Comparison of ENCODE assay signal across 8 cellular contexts in the genomic region with DNA sequence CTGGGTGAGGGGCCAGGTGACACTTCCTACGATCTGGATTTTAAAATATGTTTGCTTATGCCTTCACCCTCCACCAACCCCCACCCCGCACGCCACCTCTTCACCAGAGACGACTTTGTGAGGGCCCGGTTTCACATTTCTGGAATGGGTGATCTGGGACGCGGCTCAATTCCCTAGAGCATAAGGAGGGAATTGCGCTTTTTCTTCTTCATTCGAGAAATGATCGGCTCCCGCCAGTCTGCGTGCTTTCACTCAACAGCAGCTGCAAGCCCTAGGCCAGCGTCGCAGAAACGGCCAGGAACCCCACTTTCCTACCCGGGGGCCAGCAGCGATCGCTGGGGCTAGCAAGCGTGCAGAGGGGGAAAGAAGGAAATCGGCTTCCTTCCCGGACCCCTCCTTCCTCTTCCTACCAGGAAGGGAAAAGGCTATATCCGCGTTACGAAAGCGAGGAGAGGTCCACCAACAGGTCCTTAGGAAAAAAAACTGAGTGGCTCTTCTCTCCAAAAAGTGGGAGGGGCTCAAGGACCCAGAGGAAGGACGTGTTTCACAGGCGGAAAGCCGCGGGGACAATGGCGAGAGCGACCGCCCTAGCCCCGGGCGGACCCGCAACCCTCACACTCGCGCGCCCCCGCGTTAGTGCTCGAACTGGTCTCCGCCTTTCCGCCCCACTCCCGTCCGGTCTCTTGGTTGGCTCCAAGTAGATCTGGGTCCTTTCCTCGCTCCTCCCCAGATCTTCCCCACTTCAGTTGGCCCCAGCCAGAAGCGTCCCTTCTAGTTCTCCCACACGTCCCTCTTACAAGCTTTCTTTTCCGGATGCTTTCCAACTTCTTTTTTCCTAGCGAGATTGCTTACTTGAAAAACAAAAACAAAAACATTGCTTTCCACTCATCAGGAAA. TPM values are rescaled to one million over a fixed set of nuclear protein-coding genes. Genes with fewer than 3 reads are reported as not detected.
A peak's percentile ranks its signal among the peaks of the same experiment; 100 is the strongest.
DNase-seq lines count a peak whose midpoint lies in the region; ATAC-seq and TF ChIP-seq lines count a peak whose summit lies in the region.

No MANE protein-coding gene starts in this region.

- H3K9me3 Mint-ChIP-seq in dendritic cell treated with granulocyte-macrophage colony-stimulating factor and Interleukin-4, amounts not matched to agents 40 ng/mL and 50 ng/mL, for 4 days = no peaks in the 10 kb centered on the region

- H3K36me3 ChIP-seq in Peyer's patch (no peaks in the 10 kb centered on the region), spleen (peaks cover 0 to 13% (median 0%) of the 10 kb centered on the region in 6 donors)

- peak overlapping the region; percentile 30 for H3K27ac Mint-ChIP-seq in dendritic cell treated with granulocyte-macrophage colony-stimulating factor and Interleukin-4, amounts not matched to agents 40 ng/mL and 50 ng/mL, for 4 days

- H3K4me3 ChIP-seq in Peyer's patch (peak overlapping the region; percentile 45 to 71 (median 56)), spleen (peak overlapping the region; percentile 45 to 81 (median 60))

- peak overlapping the region; percentile 65 for H3K4me3 Mint-ChIP-seq in dendritic cell treated with granulocyte-macrophage colony-stimulating factor and Interleukin-4, amounts not matched to agents 40 ng/mL and 50 ng/mL, for 4 days

- TF ChIP-seq POLR2A in Peyer's patch (IDR thresholded peaks at IDR 0.05) = peak in 1 of 2 donors; percentile 28
- peak in 1 of 3 donors; percentile 47 for TF ChIP-seq POLR2A in spleen (IDR thresholded peaks at IDR 0.05)

- no peaks in the 10 kb centered on the region for H3K36me3 Mint-ChIP-seq in dendritic cell treated with granulocyte-macrophage colony-stimulating factor and Interleukin-4, amounts not matched to agents 40 ng/mL and 50 ng/mL, for 4 days (ENCODE audit: low read depth)

- DNase-seq in NCI-H82 (lab: John Stamatoyannopoulos, UW) = peak; percentile 14
- DNase-seq in NCI-H82 treated with DMSO at 0.1 percent for 48 hours (lab: John Stamatoyannopoulos, UW; ENCODE audit: unreplicated experiment) = no peak
- DNase-seq in Peyer's patch = peak; percentile 18 to 76 (median 59)
- DNase-seq in spleen = peak; percentile 87
- no peak for DNase-seq in NCI-H2029 treated with DMSO at 0.1 percent for 48 hours (lab: John Stamatoyannopoulos, UW)

- no peak for ATAC-seq in GM21825 (IDR thresholded peaks at IDR 0.05; ENCODE audit: unreplicated experiment)

- TF ChIP-seq CTCF in Peyer's patch (IDR thresholded peaks at IDR 0.05) (peak in 1 of 6 experiments; percentile 4), spleen (IDR thresholded peaks at IDR 0.05 in 8 of 11, conservative IDR thresholded peaks at IDR 0.05 in 3 of 11) (peak in 2 of 11 experiments; percentile 18 to 20)

- H3K4me1 Mint-ChIP-seq in dendritic cell treated with granulocyte-macrophage colony-stimulating factor and Interleukin-4, amounts not matched to agents 40 ng/mL and 50 ng/mL, for 4 days (ENCODE audit: low read depth) = peaks cover 44% of the 10 kb centered on the region

- WGBS in spleen, 5 donors = 1 to 3% (median 2%) methylated on average over 49 to 50 of the region's 50 CpGs

- H3K27me3 ChIP-seq in Peyer's patch (no peaks in the 10 kb centered on the region), layer of hippocampus (ENCODE audit: control insufficient read depth, insufficient read depth, low read length) (no peaks in the 10 kb centered on the region), spleen (replicated peaks in 1 of 7) (peaks cover 0 to 74% (median 38%) of the 10 kb centered on the region in 7 donors)

- intact Hi-C loops in dendritic cell treated with granulocyte-macrophage colony-stimulating factor and Interleukin-4, amounts not matched to agents 40 ng/mL and 50 ng/mL, for 4 days (cut with micrococcal nuclease) = loop anchor here (10.0 kb wide), 1 partner anchor 959 kb away; no protein-coding TSS in a partner anchor
- intact Hi-C loops in spleen (cut with DNase I; ENCODE audit: low total_unique reads) = loop anchor here (5.0 to 10.0 kb wide), 2 partner anchors 1491 to 1899 kb away; no protein-coding TSS in a partner anchor

- H3K9me3 ChIP-seq in Peyer's patch (no peaks in the 10 kb centered on the region), spleen (no peaks in the 10 kb centered on the region)

- peak overlapping the region; percentile 69 to 96 (median 82) for H3K27ac ChIP-seq in Peyer's patch
- H3K27ac ChIP-seq in layer of hippocampus (ENCODE audit: low read depth, low read length) = peak overlapping the region; percentile 95
- peak overlapping the region; percentile 74 to 93 (median 87) for H3K27ac ChIP-seq in spleen

- H3K4me1 ChIP-seq in Peyer's patch (peaks cover 0 to 6% (median 0%) of the 10 kb centered on the region in 4 donors), spleen (peaks cover 13 to 74% (median 54%) of the 10 kb centered on the region in 6 donors)

- peaks cover 62% of the 10 kb centered on the region for H3K27me3 Mint-ChIP-seq in dendritic cell treated with granulocyte-macrophage colony-stimulating factor and Interleukin-4, amounts not matched to agents 40 ng/mL and 50 ng/mL, for 4 days

RNA-seq across cellular contexts. Expression of gene ADAMTS1, which starts 1.1 kb away (rescaled TPM):
- 100 to 1,000 TPM in 1 of 4 donors, 10 to 100 TPM in 3; 11.0 to 150 (median 28.8) TPM for total RNA-seq in Peyer's patch
- total RNA-seq in spleen = 10 to 100 TPM; 15.9 to 71.6 (median 29.6) TPM
- 10 to 100 TPM in 1 of 3 donors, 1 to 10 TPM in 2; 2.3 to 11.2 (median 7.8) TPM for polyA plus RNA-seq in spleen

Comparison
In these comparisons a context has a peak if more than half of its experiments do, and no peak if none do; other contexts are left out.
1. DNase-seq: peak in NCI-H82 (single experiment), Peyer's patch (3 of 3) and spleen (single experiment); none in NCI-H82 treated with DMSO at 0.1 percent for 48 hours (single experiment) and NCI-H2029 treated with DMSO at 0.1 percent for 48 hours (single experiment).
2. Peak in every context shown above with its lines, with median percentiles within 50 percentile points of each other: H3K27ac ChIP-seq.